In genomic region chr19:43502419-43502976, GRCh38 we compare ENCODE assay signal across 15 cellular contexts. TPM values are rescaled to one million over a fixed set of nuclear protein-coding genes. Genes with fewer than 3 reads are reported as not detected.
A peak's percentile ranks its signal among the peaks of the same experiment; 100 is the strongest.
DNase-seq lines count a peak whose midpoint lies in the region; ATAC-seq, FAIRE-seq and TF ChIP-seq lines count a peak whose summit lies in the region.
"Had no signal": no experiment of that assay in that cellular context is flagged by ENCODE, and none has a peak within 500 bp of the region (broad histone marks: within the 10 kb centered on the region; RNA-seq: fewer than 3 reads in every experiment).

No MANE protein-coding gene starts in this region.

- H3K4me3 ChIP-seq in HepG2 (replicated peaks in 1 of 3; ENCODE audit: insufficient read depth in 1 of 3, low read depth in 2 of 3, low read length in 3 of 3) (peak overlapping the region in 2 of 3 experiments; percentile 86 to 95; a peak in 5 of 6 replicates), right lobe of liver (peak overlapping the region in 1 of 3 donors; percentile 76), hepatocyte (no peak overlapping the region), transverse colon (peak overlapping the region in 1 of 4 donors; percentile 70)

- no peaks in the 10 kb centered on the region for H3K9me2 ChIP-seq in hepatocyte (replicated peaks; ENCODE audit: insufficient read depth)

- peak overlapping the region; percentile 92; the same call in 1 of the 2 replicates for H3K9ac ChIP-seq in HepG2 (ENCODE audit: insufficient read depth, low read depth, low read length)

- no peak overlapping the region for H2AFZ ChIP-seq in HepG2 (ENCODE audit: low read length)
- no peak overlapping the region for H2AFZ ChIP-seq in hepatocyte

- no peaks in the 10 kb centered on the region for H3K9me3 Mint-ChIP-seq in activated CD8-positive, alpha-beta T cell treated with anti-CD3 and anti-CD28 coated beads, Interleukin-2, amount 10 ng/mL, durations not matched to agents 7 days and 5 days (ENCODE audit: insufficient read depth)
- no peaks in the 10 kb centered on the region for H3K9me3 Mint-ChIP-seq in type B pancreatic cell

- CTCF ChIA-PET in HepG2 (lab: Yijun Ruan, JAX; ENCODE audit: low intra/inter-chr PET ratio, low total read pairs), result no interaction called here
- CTCF ChIA-PET in activated CD8-positive, alpha-beta T cell treated with anti-CD3 and anti-CD28 coated beads, Interleukin-2, amount 10 ng/mL, durations not matched to agents 7 days and 5 days (lab: Charles Lee), result interaction anchor here (0.8 to 3.3 kb wide), 3 partner anchors 26 to 56 kb away, joined by 4 to 33 read pairs (median 5); no protein-coding TSS in a partner anchor

- peaks cover 16% of the 10 kb centered on the region for H3K36me3 Mint-ChIP-seq in activated CD8-positive, alpha-beta T cell treated with anti-CD3 and anti-CD28 coated beads, Interleukin-2, amount 10 ng/mL, durations not matched to agents 7 days and 5 days (ENCODE audit: low read depth)
- peaks cover 23% of the 10 kb centered on the region for H3K36me3 Mint-ChIP-seq in type B pancreatic cell

- H3K27ac ChIP-seq in HepG2 (ENCODE audit: extremely low read length, insufficient read depth, low read length) (no peak overlapping the region), right lobe of liver (peak overlapping the region in 1 of 3 donors; percentile 90), hepatocyte (no peak overlapping the region), transverse colon (no peak overlapping the region), foreskin keratinocyte (no peak overlapping the region)
- H3K27ac ChIP-seq: HL-60, SJSA1 had no signal

- H3K27me3 Mint-ChIP-seq in activated CD8-positive, alpha-beta T cell treated with anti-CD3 and anti-CD28 coated beads, Interleukin-2, amount 10 ng/mL, durations not matched to agents 7 days and 5 days (ENCODE audit: low read depth), result no peaks in the 10 kb centered on the region
- H3K27me3 Mint-ChIP-seq in type B pancreatic cell, result no peaks in the 10 kb centered on the region

- DNase-seq in HepG2 (ENCODE audit: low spot score) (no peak), right lobe of liver (no peak), hepatocyte (ENCODE audit: low spot score) (no peak), type B pancreatic cell (ENCODE audit: extremely low spot score, unreplicated experiment) (no peak), transverse colon (no peak), T1000 (lab: John Stamatoyannopoulos, UW) (no peak), foreskin keratinocyte (no peak)
- DNase-seq in activated CD8-positive, alpha-beta T cell treated with anti-CD3 and anti-CD28 coated beads, Interleukin-2, amount 10 ng/mL, durations not matched to agents 7 days and 5 days, result no peak
- DNase-seq: AML-193, NCI-H1417, NCI-H526 treated with DMSO at 0.1 percent for 48 hours had no signal

- POLR2A ChIA-PET in HepG2 (lab: Yijun Ruan, JAX), result interaction anchor here (0.9 to 1.8 kb wide), 2 partner anchors 12 to 35 kb away, joined by 3 to 4 read pairs; no protein-coding TSS in a partner anchor
- POLR2A ChIA-PET in activated CD8-positive, alpha-beta T cell treated with anti-CD3 and anti-CD28 coated beads, Interleukin-2, amount 10 ng/mL, durations not matched to agents 7 days and 5 days (lab: Charles Lee), result interaction anchor here (0.6 kb wide), 2 partner anchors 29 to 99 kb away, joined by 3 to 5 read pairs; no protein-coding TSS in a partner anchor

- no peak for TF ChIP-seq POLR2A in HepG2 (IDR thresholded peaks at IDR 0.05; ENCODE audit: insufficient read depth in 1 of 2, low read depth in 2 of 2, low read length in 2 of 2)
- no peak for TF ChIP-seq POLR2A in right lobe of liver (IDR thresholded peaks at IDR 0.05)
- no peak for TF ChIP-seq POLR2A in transverse colon (IDR thresholded peaks at IDR 0.05)

- no peaks in the 10 kb centered on the region; a peak in 1 of 5 replicates for H3K27me3 ChIP-seq in HepG2 (ENCODE audit: control insufficient read depth in 1 of 2, insufficient read depth in 2 of 2, low read length in 2 of 2)
- H3K27me3 ChIP-seq in right lobe of liver, result no peaks in the 10 kb centered on the region
- H3K27me3 ChIP-seq in hepatocyte, result no peaks in the 10 kb centered on the region
- no peaks in the 10 kb centered on the region for H3K27me3 ChIP-seq in transverse colon
- H3K27me3 ChIP-seq in foreskin keratinocyte, result no peaks in the 10 kb centered on the region
- H3K27me3 ChIP-seq: SJSA1 had no signal

- no peaks in the 10 kb centered on the region for H4K20me1 ChIP-seq in HepG2 (ENCODE audit: insufficient read depth, low read length)
- H4K20me1 ChIP-seq in hepatocyte (ENCODE audit: insufficient read depth, poor library complexity, severe bottlenecking), result no peaks in the 10 kb centered on the region

- no peak overlapping the region for H3K27ac Mint-ChIP-seq in activated CD8-positive, alpha-beta T cell treated with anti-CD3 and anti-CD28 coated beads, Interleukin-2, amount 10 ng/mL, durations not matched to agents 7 days and 5 days
- H3K27ac Mint-ChIP-seq in type B pancreatic cell, result peak overlapping the region; percentile 97

- FAIRE-seq in HepG2 (lab: Jason Lieb, UNC), result no peak
- FAIRE-seq: urothelium cell line had no signal

- ATAC-seq in HepG2 (no peak), right lobe of liver (no peak), foreskin keratinocyte (no peak)
- no peak for ATAC-seq in activated CD8-positive, alpha-beta T cell treated with anti-CD3 and anti-CD28 coated beads, Interleukin-2, amount 10 ng/mL, durations not matched to agents 7 days and 5 days

- TF ChIP-seq CTCF in HepG2 (CRISPR knock-in tag; IDR thresholded peaks at IDR 0.05) (no peak), right lobe of liver (IDR thresholded peaks at IDR 0.05) (no peak), hepatocyte (IDR thresholded peaks at IDR 0.05; ENCODE audit: poor library complexity) (no peak), type B pancreatic cell (conservative IDR thresholded peaks at IDR 0.05) (no peak), transverse colon (IDR thresholded peaks at IDR 0.05) (no peak), foreskin keratinocyte (conservative IDR thresholded peaks at IDR 0.05) (no peak)

- no TSS peak for BruUV-seq in HepG2 (replicated peaks; lab: Mats Ljungman, UMichigan)

- peak overlapping the region; percentile 82 for H3K4me2 ChIP-seq in HepG2 (ENCODE audit: low read depth, low read length)
- H3K4me2 ChIP-seq in hepatocyte, result peak overlapping the region; percentile 91

- no peak for TF ChIP-seq RAD21 in HepG2 (CRISPR knock-in tag; IDR thresholded peaks at IDR 0.05)

- H3K4me1 ChIP-seq in HepG2 (ENCODE audit: insufficient read depth, low read length) (peaks cover 52% of the 10 kb centered on the region), right lobe of liver (peaks cover 0 to 49% (median 14%) of the 10 kb centered on the region in 4 donors), hepatocyte (ENCODE audit: insufficient read depth) (peaks cover 23% of the 10 kb centered on the region), transverse colon (peaks cover 9 to 31% (median 17%) of the 10 kb centered on the region in 4 donors), foreskin keratinocyte (peaks cover 3% of the 10 kb centered on the region)

- H3K4me3 Mint-ChIP-seq in activated CD8-positive, alpha-beta T cell treated with anti-CD3 and anti-CD28 coated beads, Interleukin-2, amount 10 ng/mL, durations not matched to agents 7 days and 5 days, result peak overlapping the region; percentile 88
- H3K4me3 Mint-ChIP-seq in type B pancreatic cell, result peak overlapping the region; percentile 99

- WGBS in HepG2 (ENCODE audit: low lambda C conversion rate), result 95% methylated on average over 23 of the region's 23 CpGs
- 85% methylated on average over 9 of the region's 23 CpGs for WGBS in right lobe of liver (ENCODE audit: insufficient coverage, low coverage, low lambda C conversion rate, missing lambda C conversion rate)
- WGBS in hepatocyte (ENCODE audit: low lambda C conversion rate, missing lambda C conversion rate), result 93% methylated on average over 23 of the region's 23 CpGs
- 87 to 100% methylated on average over 7 to 23 of the region's 23 CpGs for WGBS in transverse colon (ENCODE audit: low coverage in 1 of 2), 2 donors

- peaks cover 27% of the 10 kb centered on the region for H3K4me1 Mint-ChIP-seq in activated CD8-positive, alpha-beta T cell treated with anti-CD3 and anti-CD28 coated beads, Interleukin-2, amount 10 ng/mL, durations not matched to agents 7 days and 5 days (ENCODE audit: low read depth)
- H3K4me1 Mint-ChIP-seq in type B pancreatic cell (ENCODE audit: unreplicated experiment), result peaks cover 34% of the 10 kb centered on the region

- intact Hi-C loops in HepG2 (cut with micrococcal nuclease; ENCODE audit: unreplicated experiment), result no loop called here
- intact Hi-C loops in right lobe of liver (cut with DNase I), result no loop called here
- intact Hi-C loops in transverse colon (cut with DNase I; ENCODE audit: low total_unique reads), result loop anchor here (2.0 kb wide), 1 partner anchor 28 kb away; no protein-coding TSS in a partner anchor

- no peak for TF ChIP-seq EP300 in HepG2 (IDR thresholded peaks at IDR 0.05; ENCODE audit: low read depth in 2 of 2, low read length in 2 of 2)
- no peak for TF ChIP-seq EP300 in HepG2 (CRISPR knock-in tag; IDR thresholded peaks at IDR 0.05; ENCODE audit: borderline replicate concordance)
- TF ChIP-seq EP300 in transverse colon (IDR thresholded peaks at IDR 0.05; ENCODE audit: low read depth), result no peak

- H3K9me3 ChIP-seq in HepG2 (ENCODE audit: low read length) (no peaks in the 10 kb centered on the region), right lobe of liver (no peaks in the 10 kb centered on the region), hepatocyte (ENCODE audit: low read depth) (no peaks in the 10 kb centered on the region), transverse colon (no peaks in the 10 kb centered on the region)
- H3K9me3 ChIP-seq: SJSA1 had no signal

- in situ Hi-C loops in HepG2 (cut with HindIII; ENCODE audit: extremely low pct_ligation_motif_present, low pct_unique_long_range_greater_than_20kb) (no loop called here), transverse colon (cut with MboI; ENCODE audit: low pct_ligation_motif_present in 1 of 4, low pct_unique_long_range_greater_than_20kb in 1 of 4, low sequenced_read_pairs in 3 of 4) (no loop called here)

- H3K36me3 ChIP-seq in HepG2 (replicated peaks in 1 of 2; ENCODE audit: control insufficient read depth in 1 of 2, insufficient read depth in 2 of 2, low read length in 2 of 2) (peaks cover 0 to 1% of the 10 kb centered on the region in 2 experiments; a peak in 2 of 5 replicates), right lobe of liver (peaks cover 0 to 3% (median under 1%) of the 10 kb centered on the region in 4 donors), hepatocyte (replicated peaks; ENCODE audit: insufficient read depth, low read depth) (no peaks in the 10 kb centered on the region), transverse colon (peaks cover 0 to under 1% (median 0%) of the 10 kb centered on the region in 4 donors)

- H3K79me2 ChIP-seq in HepG2 (ENCODE audit: insufficient read depth, low read length), result peaks cover 11% of the 10 kb centered on the region
- peaks cover 12% of the 10 kb centered on the region for H3K79me2 ChIP-seq in hepatocyte

RNA-seq across cellular contexts. Expression of gene PHLDB3, which starts 2.0 kb away (rescaled TPM):
- total RNA-seq in HepG2 (2016; rRNA removed; fragmentation: Illumina TruSeq; extraction: Trizol) (9.0 and 14.5 TPM in 2 replicates), right lobe of liver (10 to 100 TPM in 5 of 6 experiments, 1 to 10 TPM in 1; 9.6 to 15.0 (median 11.1) TPM), hepatocyte (22.2 and 24.9 TPM in 2 replicates), type B pancreatic cell (ENCODE audit: low replicate concordance) (37.9 and 114 TPM in 2 replicates), transverse colon (10 to 100 TPM; 10.2 to 28.7 (median 16.5) TPM), foreskin keratinocyte (14.8 and 15.4 TPM in 2 replicates)
- 2.3 and 3.9 TPM in 2 replicates for total RNA-seq in HepG2 (2016; cell fraction: cytosol; rRNA removed; fragmentation: Illumina TruSeq; extraction: Trizol; ENCODE audit: low read depth)
- total RNA-seq in HepG2 (2016; cell fraction: insoluble cytoplasmic fraction; rRNA removed; fragmentation: Illumina TruSeq; extraction: Trizol), result 7.0 and 14.8 TPM in 2 replicates
- 4.8 and 4.9 TPM in 2 replicates for total RNA-seq in HepG2 (2016; cell fraction: membrane; rRNA removed; fragmentation: Illumina TruSeq; extraction: Trizol)
- total RNA-seq in HepG2 (2016; cell fraction: nucleus; rRNA removed; fragmentation: Illumina TruSeq; extraction: Trizol), result 14.9 and 15.3 TPM in 2 replicates
- polyA plus RNA-seq in HepG2 (2011; rRNA removed) (11.3 and 14.2 TPM in 2 replicates), hepatocyte (23.4 and 29.0 TPM in 2 replicates), foreskin keratinocyte (9.8 and 11.2 TPM in 2 replicates)
- 7.0 and 9.5 TPM in 2 replicates for polyA plus RNA-seq in HepG2 (2011; cell fraction: cytosol; rRNA removed)
- polyA plus RNA-seq in HepG2 (2011; cell fraction: nucleus; rRNA removed), result 48.5 and 59.0 TPM in 2 replicates
- 9.8 and 10.4 TPM in 2 replicates for polyA plus RNA-seq in HepG2 (2012)
- 2.9 and 3.2 TPM in 2 replicates for polyA plus RNA-seq in HepG2 (2016; cell fraction: cytosol; fragmentation: Illumina TruSeq; extraction: Trizol; ENCODE audit: low read depth)
- 10.2 and 10.8 TPM in 2 replicates for polyA plus RNA-seq in HepG2 (2016; cell fraction: insoluble cytoplasmic fraction; fragmentation: Illumina TruSeq; extraction: Trizol; ENCODE audit: low read depth)
- polyA plus RNA-seq in HepG2 (2016; cell fraction: membrane; fragmentation: Illumina TruSeq; extraction: Trizol; ENCODE audit: low read depth), result 3.5 and 4.6 TPM in 2 replicates
- 27.3 and 35.6 TPM in 2 replicates for polyA plus RNA-seq in HepG2 (2016; cell fraction: nucleus; fragmentation: Illumina TruSeq; extraction: Trizol; ENCODE audit: insufficient read depth, low read depth)
- polyA minus RNA-seq in HepG2 (2011; rRNA and poly(A)+ RNA removed; ENCODE audit: low replicate concordance), result 4.6 and 12.1 TPM in 2 replicates
- 8.2 and 9.8 TPM in 2 replicates for polyA minus RNA-seq in HepG2 (2011; cell fraction: cytosol; rRNA and poly(A)+ RNA removed)
- 19.8 and 21.6 TPM in 2 replicates for polyA minus RNA-seq in HepG2 (2011; cell fraction: nucleus; rRNA and poly(A)+ RNA removed)
- total RNA-seq in activated CD8-positive, alpha-beta T cell treated with anti-CD3 and anti-CD28 coated beads, Interleukin-2, amount 10 ng/mL, durations not matched to agents 7 days and 5 days, result 10 to 100 TPM; 14.9 to 15.5 TPM

RNA-seq across cellular contexts. Expression of gene ETHE1, which starts 24.5 kb away (rescaled TPM):
- total RNA-seq in HepG2 (2016; rRNA removed; fragmentation: Illumina TruSeq; extraction: Trizol) (25.9 and 32.5 TPM in 2 replicates), right lobe of liver (10 to 100 TPM; 26.4 to 60.8 (median 46.3) TPM), hepatocyte (42.1 and 49.9 TPM in 2 replicates), type B pancreatic cell (ENCODE audit: low replicate concordance) (57.3 and 116 TPM in 2 replicates), transverse colon (100 to 1,000 TPM; 438 to 667 (median 458) TPM), foreskin keratinocyte (151 and 168 TPM in 2 replicates)
- 17.2 and 20.2 TPM in 2 replicates for total RNA-seq in HepG2 (2016; cell fraction: cytosol; rRNA removed; fragmentation: Illumina TruSeq; extraction: Trizol; ENCODE audit: low read depth)
- 27.1 and 33.1 TPM in 2 replicates for total RNA-seq in HepG2 (2016; cell fraction: insoluble cytoplasmic fraction; rRNA removed; fragmentation: Illumina TruSeq; extraction: Trizol)
- 23.3 and 25.9 TPM in 2 replicates for total RNA-seq in HepG2 (2016; cell fraction: membrane; rRNA removed; fragmentation: Illumina TruSeq; extraction: Trizol)
- total RNA-seq in HepG2 (2016; cell fraction: nucleus; rRNA removed; fragmentation: Illumina TruSeq; extraction: Trizol), result 19.2 and 21.3 TPM in 2 replicates
- polyA plus RNA-seq in HepG2 (2011; rRNA removed) (58.4 and 67.9 TPM in 2 replicates), hepatocyte (47.0 and 65.1 TPM in 2 replicates), foreskin keratinocyte (239 and 287 TPM in 2 replicates)
- polyA plus RNA-seq in HepG2 (2011; cell fraction: cytosol; rRNA removed), result 53.8 and 78.5 TPM in 2 replicates
- polyA plus RNA-seq in HepG2 (2011; cell fraction: nucleus; rRNA removed), result 67.5 and 68.2 TPM in 2 replicates
- 22.1 and 28.3 TPM in 2 replicates for polyA plus RNA-seq in HepG2 (2012)
- polyA plus RNA-seq in HepG2 (2016; cell fraction: cytosol; fragmentation: Illumina TruSeq; extraction: Trizol; ENCODE audit: low read depth), result 21.9 and 22.2 TPM in 2 replicates
- 29.8 and 29.9 TPM in 2 replicates for polyA plus RNA-seq in HepG2 (2016; cell fraction: insoluble cytoplasmic fraction; fragmentation: Illumina TruSeq; extraction: Trizol; ENCODE audit: low read depth)
- polyA plus RNA-seq in HepG2 (2016; cell fraction: membrane; fragmentation: Illumina TruSeq; extraction: Trizol; ENCODE audit: low read depth), result 24.0 and 25.6 TPM in 2 replicates
- 27.5 and 29.5 TPM in 2 replicates for polyA plus RNA-seq in HepG2 (2016; cell fraction: nucleus; fragmentation: Illumina TruSeq; extraction: Trizol; ENCODE audit: insufficient read depth, low read depth)
- 60.6 and 68.2 TPM in 2 replicates for polyA minus RNA-seq in HepG2 (2011; rRNA and poly(A)+ RNA removed; ENCODE audit: low replicate concordance)
- 27.7 and 31.3 TPM in 2 replicates for polyA minus RNA-seq in HepG2 (2011; cell fraction: cytosol; rRNA and poly(A)+ RNA removed)
- polyA minus RNA-seq in HepG2 (2011; cell fraction: nucleus; rRNA and poly(A)+ RNA removed), result 15.2 and 19.4 TPM in 2 replicates
- total RNA-seq in activated CD8-positive, alpha-beta T cell treated with anti-CD3 and anti-CD28 coated beads, Interleukin-2, amount 10 ng/mL, durations not matched to agents 7 days and 5 days, result 10 to 100 TPM; 67.9 to 69.1 TPM

RNA-seq across cellular contexts. Expression of gene ZNF575, which starts 30.5 kb away (rescaled TPM):
- total RNA-seq in HepG2 (2016; rRNA removed; fragmentation: Illumina TruSeq; extraction: Trizol) (0.27 TPM in 1 of 2 replicates, not detected in the other), right lobe of liver (under 1 TPM in 5 of 6 experiments, not detected in 1; 0.89 to 0.99 (median 0.95) TPM), hepatocyte (0.84 TPM in 1 of 2 replicates, not detected in the other), type B pancreatic cell (ENCODE audit: low replicate concordance) (1.8 and 2.6 TPM in 2 replicates), transverse colon (1 to 10 TPM in 2 of 4 donors, under 1 TPM in 1, not detected in 1; 0.20 to 1.9 (median 1.8) TPM), foreskin keratinocyte (0.37 and 0.42 TPM in 2 replicates)
- total RNA-seq in HepG2 (2016; cell fraction: cytosol; rRNA removed; fragmentation: Illumina TruSeq; extraction: Trizol; ENCODE audit: low read depth), result not detected in 2 replicates
- total RNA-seq in HepG2 (2016; cell fraction: insoluble cytoplasmic fraction; rRNA removed; fragmentation: Illumina TruSeq; extraction: Trizol), result 0.04 TPM in 1 of 2 replicates, not detected in the other
- total RNA-seq in HepG2 (2016; cell fraction: membrane; rRNA removed; fragmentation: Illumina TruSeq; extraction: Trizol), result 0.10 and 0.12 TPM in 2 replicates
- total RNA-seq in HepG2 (2016; cell fraction: nucleus; rRNA removed; fragmentation: Illumina TruSeq; extraction: Trizol), result not detected in 2 replicates
- polyA plus RNA-seq in HepG2 (2011; rRNA removed) (0.17 TPM in 2 replicates), hepatocyte (3.1 and 6.8 TPM in 2 replicates), foreskin keratinocyte (0.67 and 0.91 TPM in 2 replicates)
- polyA plus RNA-seq in HepG2 (2011; cell fraction: cytosol; rRNA removed), result 0.03 and 0.05 TPM in 2 replicates
- polyA plus RNA-seq in HepG2 (2011; cell fraction: nucleus; rRNA removed), result 0.19 and 0.43 TPM in 2 replicates
- polyA plus RNA-seq in HepG2 (2012), result 0.30 and 0.32 TPM in 2 replicates
- polyA plus RNA-seq in HepG2 (2016; cell fraction: cytosol; fragmentation: Illumina TruSeq; extraction: Trizol; ENCODE audit: low read depth), result 0.27 and 0.37 TPM in 2 replicates
- polyA plus RNA-seq in HepG2 (2016; cell fraction: insoluble cytoplasmic fraction; fragmentation: Illumina TruSeq; extraction: Trizol; ENCODE audit: low read depth), result 0.32 and 0.36 TPM in 2 replicates
- 0.44 and 0.72 TPM in 2 replicates for polyA plus RNA-seq in HepG2 (2016; cell fraction: membrane; fragmentation: Illumina TruSeq; extraction: Trizol; ENCODE audit: low read depth)
- polyA plus RNA-seq in HepG2 (2016; cell fraction: nucleus; fragmentation: Illumina TruSeq; extraction: Trizol; ENCODE audit: insufficient read depth, low read depth), result 0.77 TPM in 1 of 2 replicates, not detected in the other
- 0.23 and 0.32 TPM in 2 replicates for polyA minus RNA-seq in HepG2 (2011; rRNA and poly(A)+ RNA removed; ENCODE audit: low replicate concordance)
- polyA minus RNA-seq in HepG2 (2011; cell fraction: cytosol; rRNA and poly(A)+ RNA removed), result 0.26 TPM in 1 of 2 replicates, not detected in the other
- 0.52 TPM in 1 of 2 replicates, not detected in the other for polyA minus RNA-seq in HepG2 (2011; cell fraction: nucleus; rRNA and poly(A)+ RNA removed)
- total RNA-seq in activated CD8-positive, alpha-beta T cell treated with anti-CD3 and anti-CD28 coated beads, Interleukin-2, amount 10 ng/mL, durations not matched to agents 7 days and 5 days, result 1 to 10 TPM; 3.4 to 3.7 TPM
- total RNA-seq: myocyte had no signal

RNA-seq across cellular contexts. Expression of gene LYPD3, which starts 37.1 kb away (rescaled TPM):
- total RNA-seq in HepG2 (2016; rRNA removed; fragmentation: Illumina TruSeq; extraction: Trizol), result 0.15 and 0.51 TPM in 2 replicates
- 0.20 TPM in 1 of 2 replicates, not detected in the other for total RNA-seq in HepG2 (2016; cell fraction: cytosol; rRNA removed; fragmentation: Illumina TruSeq; extraction: Trizol; ENCODE audit: low read depth)
- total RNA-seq in HepG2 (2016; cell fraction: insoluble cytoplasmic fraction; rRNA removed; fragmentation: Illumina TruSeq; extraction: Trizol), result 0.24 and 0.35 TPM in 2 replicates
- 0.25 and 0.38 TPM in 2 replicates for total RNA-seq in HepG2 (2016; cell fraction: membrane; rRNA removed; fragmentation: Illumina TruSeq; extraction: Trizol)
- 0.28 and 1.0 TPM in 2 replicates for total RNA-seq in HepG2 (2016; cell fraction: nucleus; rRNA removed; fragmentation: Illumina TruSeq; extraction: Trizol)
- 1.5 and 2.6 TPM in 2 replicates for polyA plus RNA-seq in HepG2 (2011; rRNA removed)
- polyA plus RNA-seq in HepG2 (2011; cell fraction: cytosol; rRNA removed), result 1.6 and 2.4 TPM in 2 replicates
- polyA plus RNA-seq in HepG2 (2011; cell fraction: nucleus; rRNA removed), result 2.4 and 2.8 TPM in 2 replicates
- 1.6 and 1.9 TPM in 2 replicates for polyA plus RNA-seq in HepG2 (2012)
- polyA plus RNA-seq in HepG2 (2016; cell fraction: cytosol; fragmentation: Illumina TruSeq; extraction: Trizol; ENCODE audit: low read depth), result 0.33 and 0.83 TPM in 2 replicates
- polyA plus RNA-seq in HepG2 (2016; cell fraction: insoluble cytoplasmic fraction; fragmentation: Illumina TruSeq; extraction: Trizol; ENCODE audit: low read depth), result 0.90 and 1.0 TPM in 2 replicates
- polyA plus RNA-seq in HepG2 (2016; cell fraction: membrane; fragmentation: Illumina TruSeq; extraction: Trizol; ENCODE audit: low read depth), result 0.80 and 1.0 TPM in 2 replicates
- 1.1 and 1.2 TPM in 2 replicates for polyA plus RNA-seq in HepG2 (2016; cell fraction: nucleus; fragmentation: Illumina TruSeq; extraction: Trizol; ENCODE audit: insufficient read depth, low read depth)
- 2.5 and 11.3 TPM in 2 replicates for polyA minus RNA-seq in HepG2 (2011; rRNA and poly(A)+ RNA removed; ENCODE audit: low replicate concordance)
- 0.69 and 0.70 TPM in 2 replicates for polyA minus RNA-seq in HepG2 (2011; cell fraction: cytosol; rRNA and poly(A)+ RNA removed)
- polyA minus RNA-seq in HepG2 (2011; cell fraction: nucleus; rRNA and poly(A)+ RNA removed), result 0.77 and 0.99 TPM in 2 replicates
- total RNA-seq in right lobe of liver, result under 1 TPM in 4 of 6 experiments, not detected in 2; 0.20 to 0.28 (median 0.25) TPM
- total RNA-seq in activated CD8-positive, alpha-beta T cell treated with anti-CD3 and anti-CD28 coated beads, Interleukin-2, amount 10 ng/mL, durations not matched to agents 7 days and 5 days, result 1 to 10 TPM in 1 of 2 experiments, under 1 TPM in 1; 0.68 to 1.1 TPM
- total RNA-seq in hepatocyte, result 4.6 and 4.8 TPM in 2 replicates
- polyA plus RNA-seq in hepatocyte, result 13.2 and 13.5 TPM in 2 replicates
- total RNA-seq in type B pancreatic cell (ENCODE audit: low replicate concordance), result 13.3 and 66.4 TPM in 2 replicates
- total RNA-seq in transverse colon, result 1 to 10 TPM in 1 of 4 donors, not detected in 3; 2.2 TPM
- 16.3 and 18.0 TPM in 2 replicates for total RNA-seq in foreskin keratinocyte
- polyA plus RNA-seq in foreskin keratinocyte, result 31.8 and 43.1 TPM in 2 replicates
